Comparison of ENCODE assay signal across 17 cellular contexts in genomic region chr11:77029829-77030228, GRCh38. TPM values are rescaled to one million over a fixed set of nuclear protein-coding genes. Genes with fewer than 3 reads are reported as not detected.
"Had no signal": no experiment of that assay in that cellular context is flagged by ENCODE, and none has a peak within 500 bp of the region (broad histone marks: within the 10 kb centered on the region; RNA-seq: fewer than 3 reads in every experiment).

No MANE protein-coding gene starts in this region.

- H3K4me3 ChIP-seq: gastroesophageal sphincter, heart left ventricle had no signal

- H3K9me3 ChIP-seq: gastroesophageal sphincter, heart left ventricle had no signal

- H3K4me1 ChIP-seq: gastroesophageal sphincter had no signal

- DNase-seq: activated CD4-positive, alpha-beta T cell treated with anti-CD3 and anti-CD28 coated beads, Interleukin-2, amount 50 U/mL, for 4 hours; dermis blood vessel endothelial cell; effector memory CD4-positive, alpha-beta T cell; heart left ventricle; occipital lobe; posterior cingulate gyrus; retina; stimulated activated naive B cell treated with anti-CD40 and anti-IgM and Interleukin-4, amounts not matched to agents 10 μg/mL and 1 μg/mL and 100 μg/mL, for 72 hours; SW 1271 had no signal

- ATAC-seq: gastroesophageal sphincter; heart left ventricle; stimulated activated naive B cell treated with anti-CD40 and anti-IgM and Interleukin-4, amounts not matched to agents 10 μg/mL and 1 μg/mL and 100 μg/mL, for 72 hours had no signal

- H3K36me3 ChIP-seq: gastroesophageal sphincter, heart left ventricle had no signal

- H3K27ac ChIP-seq: epithelial cell of prostate, gastroesophageal sphincter, heart left ventricle had no signal

RNA-seq across cellular contexts. Expression of gene B3GNT6, which starts 4.4 kb away (rescaled TPM):
- total RNA-seq: cerebellum; dermis blood vessel endothelial cell; heart left ventricle; lung microvascular endothelial cell; mesothelial cell of epicardium; occipital lobe; T-helper 2 cell treated with Interferon-gamma antibody and Interleukin-4, amounts not matched to agents 100 ng/mL and 5 ng/mL, for 36 hours had no signal
- polyA plus RNA-seq: heart left ventricle, neural cell, thymus had no signal
